ENCODE assay signal across 8 cellular contexts in genomic region chr7:101125989-101126650, GRCh38. TPM values are rescaled to one million over a fixed set of nuclear protein-coding genes. Genes with fewer than 3 reads are reported as not detected.
DNase-seq lines count a peak whose midpoint lies in the region; TF ChIP-seq lines count a peak whose summit lies in the region.

No MANE protein-coding gene starts in this region.

- H3K36me3 ChIP-seq in ascending aorta, result peaks cover 10 to 27% of the 10 kb centered on the region in 2 donors
- no peaks in the 10 kb centered on the region for H3K36me3 ChIP-seq in testis (ENCODE audit: low read depth, missing control alignments)

- TF ChIP-seq CTCF in ascending aorta (IDR thresholded peaks at IDR 0.05), result no peak
- no peak for TF ChIP-seq CTCF in testis (IDR thresholded peaks at IDR 0.05)

- TF ChIP-seq POLR2A in testis (IDR thresholded peaks at IDR 0.05), result no peak

- peak overlapping the region; percentile 96 to 98 for H3K27ac ChIP-seq in ascending aorta
- peak overlapping the region in 1 of 2 donors; percentile 84 for H3K27ac ChIP-seq in testis

- no peaks in the 10 kb centered on the region for H3K9me3 ChIP-seq in ascending aorta
- H3K9me3 ChIP-seq in testis, result no peaks in the 10 kb centered on the region

- peak overlapping the region; percentile 56 to 71 for H3K4me3 ChIP-seq in ascending aorta
- H3K4me3 ChIP-seq in testis, result no peak overlapping the region

- H3K27me3 ChIP-seq in ascending aorta, result no peaks in the 10 kb centered on the region
- H3K27me3 ChIP-seq in testis, result no peaks in the 10 kb centered on the region

- H3K4me1 ChIP-seq in ascending aorta (peaks cover 12 to 71% of the 10 kb centered on the region in 2 donors), testis (peaks cover 43% of the 10 kb centered on the region)

- intact Hi-C loops in ascending aorta (cut with DNase I), result no loop called here
- intact Hi-C loops in testis (cut with DNase I; ENCODE audit: low total_unique reads), result no loop called here

- 35 to 55% methylated on average over 10 to 15 of the region's 15 CpGs for WGBS in testis, 2 donors

- DNase-seq in NCI-H1092 treated with DMSO at 0.1 percent for 48 hours (lab: John Stamatoyannopoulos, UW) (peak; percentile 18), NCI-H1092 (lab: John Stamatoyannopoulos, UW) (no peak), HT-29 (ENCODE audit: low spot score) (peak; percentile 39), ascending aorta (ENCODE audit: low spot score in 2 of 2) (peak in 1 of 2 donors; percentile 84), kidney tubule cell (ENCODE audit: low spot score) (peak; percentile 92), testis (peak; percentile 74), UCSD-AML1 (lab: John Stamatoyannopoulos, UW; ENCODE audit: unreplicated experiment) (no peak)
- DNase-seq in stimulated activated CD8-positive, alpha-beta memory T cell treated with anti-CD3 and anti-CD28 coated beads, Interleukin-4, amount 100 ng/mL, for 48 hours, result no peak

RNA-seq across cellular contexts. Expression of gene SERPINE1, which starts 0.8 kb away (rescaled TPM):
- total RNA-seq in HT-29 (2014; rRNA removed; shearing (Covaris generic)), result 4.6 and 5.0 TPM in 2 replicates
- total RNA-seq in ascending aorta, result 1,267 TPM
- 1 to 10 TPM; 5.6 to 5.8 TPM for total RNA-seq in testis
- polyA plus RNA-seq in testis (ENCODE audit: insufficient read depth, low read depth, low replicate concordance), result 7.6 TPM

RNA-seq across cellular contexts. Expression of gene AP1S1, which starts 28.2 kb away (rescaled TPM):
- 272 and 277 TPM in 2 replicates for total RNA-seq in HT-29 (2014; rRNA removed; shearing (Covaris generic))
- total RNA-seq in ascending aorta (77.4 TPM), testis (10 to 100 TPM; 31.7 to 54.8 TPM)
- 46.3 TPM for polyA plus RNA-seq in testis (ENCODE audit: insufficient read depth, low read depth, low replicate concordance)

RNA-seq across cellular contexts. Expression of gene VGF, which starts 39.2 kb away (rescaled TPM):
- 0.39 and 0.48 TPM in 2 replicates for total RNA-seq in HT-29 (2014; rRNA removed; shearing (Covaris generic))
- not detected for total RNA-seq in ascending aorta
- total RNA-seq in testis, result 1 to 10 TPM; 1.2 to 2.3 TPM
- polyA plus RNA-seq in testis (ENCODE audit: insufficient read depth, low read depth, low replicate concordance), result 0.87 TPM

RNA-seq across cellular contexts. Expression of gene TRIM56, which starts 40.8 kb away (rescaled TPM):
- 32.3 and 52.2 TPM in 2 replicates for total RNA-seq in HT-29 (2014; rRNA removed; shearing (Covaris generic))
- total RNA-seq in ascending aorta (29.6 TPM), testis (10 to 100 TPM; 15.3 to 20.4 TPM)
- 8.7 TPM for polyA plus RNA-seq in testis (ENCODE audit: insufficient read depth, low read depth, low replicate concordance)

RNA-seq across cellular contexts. Expression of gene NAT16, which starts 54.0 kb away (rescaled TPM):
- total RNA-seq in HT-29 (2014; rRNA removed; shearing (Covaris generic)), result 0.13 TPM in 2 replicates
- total RNA-seq in ascending aorta, result not detected
- under 1 TPM; 0.31 to 0.50 TPM for total RNA-seq in testis
- polyA plus RNA-seq in testis (ENCODE audit: insufficient read depth, low read depth, low replicate concordance), result 0.26 TPM

Comparison
In these comparisons a context has a peak if more than half of its experiments do, and no peak if none do; other contexts are left out.
1. DNase-seq: peak in NCI-H1092 treated with DMSO at 0.1 percent for 48 hours (single experiment), HT-29 (single experiment), kidney tubule cell (single experiment) and testis (single experiment); none in NCI-H1092 (single experiment), UCSD-AML1 (single experiment) and stimulated activated CD8-positive, alpha-beta memory T cell treated with anti-CD3 and anti-CD28 coated beads, Interleukin-4, amount 100 ng/mL, for 48 hours (single experiment).
2. H3K4me3 ChIP-seq: peak in ascending aorta (2 of 2); none in testis (0 of 2).
3. RNA of gene SERPINE1, which starts 0.8 kb away (total RNA-seq): 1,267 TPM in ascending aorta (single experiment); 5.6 to 5.8 TPM in testis and 4.6 to 5.0 TPM in HT-29; every median in the first group is over 100 times any median in the second.